ENCODE assay signal across 34 cellular contexts in the genomic region with DNA sequence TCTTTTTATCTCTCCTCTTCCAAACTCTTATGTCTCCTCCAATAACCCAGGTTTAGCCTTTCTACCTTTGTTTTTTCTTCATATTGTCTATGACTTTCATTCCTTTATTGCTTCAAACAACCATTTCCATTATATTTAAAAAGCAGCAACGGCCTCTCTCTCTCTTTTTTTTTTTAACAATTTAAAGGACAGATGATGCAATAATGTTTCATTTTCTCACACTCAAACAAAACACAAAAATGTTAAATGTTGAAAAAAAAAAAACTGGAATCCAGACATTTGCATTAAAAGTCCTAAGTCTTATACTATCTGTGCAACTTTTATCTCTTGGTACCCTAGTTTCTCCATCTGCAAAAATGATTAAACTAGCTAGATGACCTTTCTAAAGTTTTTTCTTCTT.
"Had no signal": no experiment of that assay in that cellular context is flagged by ENCODE, and none has a peak within 500 bp of the region (broad histone marks: within the 10 kb centered on the region; RNA-seq: fewer than 3 reads in every experiment).

No MANE protein-coding gene starts in this region.

- H2AFZ ChIP-seq: hepatocyte had no signal

- H3K4me1 Mint-ChIP-seq: activated CD8-positive, alpha-beta memory T cell treated with anti-CD3 and anti-CD28 coated beads, Interleukin-2, amount 10 ng/mL, durations not matched to agents 7 days and 5 days had no signal

- DNase-seq: activated CD4-positive, alpha-beta memory T cell treated with anti-CD3 and anti-CD28 coated beads for 36 hours; activated CD4-positive, alpha-beta T cell treated with anti-CD3 and anti-CD28 coated beads for 36 hours; activated CD4-positive, alpha-beta T cell treated with anti-CD3 and anti-CD28 coated beads, Interleukin-2, amount 10 ng/mL, durations not matched to agents 24 days and 14 days; activated CD4-positive, CD25-positive, alpha-beta regulatory T cell; activated CD4-positive, CD25-positive, alpha-beta regulatory T cell treated with anti-CD3 and anti-CD28 coated beads, Interleukin-2, amount 50 U/mL, for 72 hours; activated CD8-positive, alpha-beta memory T cell treated with anti-CD3 and anti-CD28 coated beads, Interleukin-2, amount 10 ng/mL, durations not matched to agents 7 days and 5 days; activated CD8-positive, alpha-beta memory T cell treated with anti-CD3 and anti-CD28 coated beads, Interleukin-2, amount 50 U/mL, for 4 hours; activated CD8-positive, alpha-beta T cell treated with anti-CD3 and anti-CD28 coated beads, Interleukin-2, amount 10 ng/mL, durations not matched to agents 7 days and 5 days; activated effector memory CD4-positive, alpha-beta T cell treated with Interleukin-2 at 50 U/mL for 16 hours; activated gamma-delta T cell treated with Interleukin-2 at 50 U/mL for 16 hours; activated naive CD4-positive, alpha-beta T cell treated with anti-CD3 and anti-CD28 coated beads, Interleukin-2, amount 50 U/mL, for 16 hours; activated naive CD4-positive, alpha-beta T cell treated with Interleukin-2 at 50 U/mL for 16 hours; activated T-cell treated with anti-CD3 and anti-CD28 coated beads, Interleukin-2, amount 50 U/mL, for 1 hour; adrenal gland; amygdala; aorta; body of pancreas; caudate nucleus; cerebellar nuclear complex; cortex of kidney; dermis blood vessel endothelial cell; effector CD4-positive, alpha-beta T cell; effector memory CD8-positive, alpha-beta T cell; esophagus squamous epithelium; foreskin melanocyte; heart right ventricle; T-helper 2 cell had no signal

- H3K4me1 ChIP-seq: body of pancreas, esophagus squamous epithelium, gastroesophageal sphincter, heart right ventricle had no signal

- H3K36me3 ChIP-seq: adrenal gland had no signal

- H3K9me3 ChIP-seq: adrenal gland, body of pancreas, esophagus squamous epithelium, gastroesophageal sphincter, heart right ventricle had no signal

- FAIRE-seq: colon, endothelial cell of umbilical vein had no signal

- H3K27ac ChIP-seq: adrenal gland, body of pancreas, epithelial cell of prostate, esophagus squamous epithelium, gastroesophageal sphincter, heart right ventricle, hepatocyte had no signal

- H3K4me3 Mint-ChIP-seq: activated CD4-positive, alpha-beta memory T cell treated with anti-CD3 and anti-CD28 coated beads for 36 hours; activated CD4-positive, alpha-beta T cell treated with anti-CD3 and anti-CD28 coated beads for 36 hours; activated CD4-positive, alpha-beta T cell treated with anti-CD3 and anti-CD28 coated beads, Interleukin-2, amount 10 ng/mL, durations not matched to agents 24 days and 14 days; activated CD8-positive, alpha-beta memory T cell treated with anti-CD3 and anti-CD28 coated beads, Interleukin-2, amount 10 ng/mL, durations not matched to agents 7 days and 5 days; activated CD8-positive, alpha-beta T cell treated with anti-CD3 and anti-CD28 coated beads, Interleukin-2, amount 10 ng/mL, durations not matched to agents 7 days and 5 days; activated naive CD8-positive, alpha-beta T cell; activated T-helper 17 cell treated with anti-CD3 and anti-CD28 coated beads, Interleukin-2, amount 50 U/mL, for 72 hours; effector memory CD8-positive, alpha-beta T cell had no signal

- H3K27me3 Mint-ChIP-seq: activated CD4-positive, alpha-beta memory T cell treated with anti-CD3 and anti-CD28 coated beads for 36 hours; activated CD4-positive, alpha-beta T cell treated with anti-CD3 and anti-CD28 coated beads for 36 hours; activated CD4-positive, alpha-beta T cell treated with anti-CD3 and anti-CD28 coated beads, Interleukin-2, amount 10 ng/mL, durations not matched to agents 24 days and 14 days; activated CD8-positive, alpha-beta memory T cell treated with anti-CD3 and anti-CD28 coated beads, Interleukin-2, amount 10 ng/mL, durations not matched to agents 7 days and 5 days; activated naive CD8-positive, alpha-beta T cell; activated T-helper 17 cell treated with anti-CD3 and anti-CD28 coated beads, Interleukin-2, amount 50 U/mL, for 72 hours; effector memory CD8-positive, alpha-beta T cell had no signal

- H3K27me3 ChIP-seq: adrenal gland, body of pancreas, esophagus squamous epithelium, gastroesophageal sphincter, heart right ventricle, hepatocyte had no signal

- ATAC-seq: activated CD4-positive, alpha-beta T cell treated with anti-CD3 and anti-CD28 coated beads for 36 hours; activated CD8-positive, alpha-beta memory T cell treated with anti-CD3 and anti-CD28 coated beads, Interleukin-2, amount 10 ng/mL, durations not matched to agents 7 days and 5 days; activated CD8-positive, alpha-beta T cell treated with anti-CD3 and anti-CD28 coated beads, Interleukin-2, amount 10 ng/mL, durations not matched to agents 7 days and 5 days; activated T-helper 17 cell treated with anti-CD3 and anti-CD28 coated beads, Interleukin-2, amount 50 U/mL, for 72 hours; body of pancreas; effector memory CD8-positive, alpha-beta T cell; gastroesophageal sphincter; heart right ventricle had no signal

- H3K4me2 ChIP-seq: hepatocyte had no signal

- H3K79me2 ChIP-seq: hepatocyte had no signal

- H3K27ac Mint-ChIP-seq: activated CD4-positive, alpha-beta memory T cell treated with anti-CD3 and anti-CD28 coated beads for 36 hours; activated CD4-positive, alpha-beta T cell treated with anti-CD3 and anti-CD28 coated beads for 36 hours; activated CD4-positive, alpha-beta T cell treated with anti-CD3 and anti-CD28 coated beads, Interleukin-2, amount 10 ng/mL, durations not matched to agents 24 days and 14 days; activated CD8-positive, alpha-beta memory T cell treated with anti-CD3 and anti-CD28 coated beads, Interleukin-2, amount 10 ng/mL, durations not matched to agents 7 days and 5 days; activated CD8-positive, alpha-beta T cell treated with anti-CD3 and anti-CD28 coated beads, Interleukin-2, amount 10 ng/mL, durations not matched to agents 7 days and 5 days; activated naive CD8-positive, alpha-beta T cell; activated T-helper 17 cell treated with anti-CD3 and anti-CD28 coated beads, Interleukin-2, amount 50 U/mL, for 72 hours; effector memory CD8-positive, alpha-beta T cell had no signal

- H3K4me3 ChIP-seq: adrenal gland, body of pancreas, esophagus squamous epithelium, gastroesophageal sphincter, heart right ventricle, hepatocyte had no signal

- H3K9me3 Mint-ChIP-seq: activated CD4-positive, alpha-beta memory T cell treated with anti-CD3 and anti-CD28 coated beads for 36 hours; activated CD4-positive, alpha-beta T cell treated with anti-CD3 and anti-CD28 coated beads, Interleukin-2, amount 10 ng/mL, durations not matched to agents 24 days and 14 days; activated T-helper 17 cell treated with anti-CD3 and anti-CD28 coated beads, Interleukin-2, amount 50 U/mL, for 72 hours; effector memory CD8-positive, alpha-beta T cell had no signal
